ENCODE assay signal across 15 cellular contexts in genomic region chr7:23394828-23395227, GRCh38.
DNase-seq lines count a peak whose midpoint lies in the region; FAIRE-seq and TF ChIP-seq lines count a peak whose summit lies in the region.
"Had no signal": no experiment of that assay in that cellular context is flagged by ENCODE, and none has a peak within 500 bp of the region (broad histone marks: within the 10 kb centered on the region; RNA-seq: fewer than 3 reads in every experiment).

No MANE protein-coding gene starts in this region.

- H3K27me3 Mint-ChIP-seq in astrocyte (ENCODE audit: low read depth, unreplicated experiment) = no peaks in the 10 kb centered on the region
- H3K27me3 Mint-ChIP-seq in activated T-cell treated with anti-CD3 and anti-CD28 coated beads, Interleukin-2, amount 50 U/mL, for 24 hours = peaks cover 9% of the 10 kb centered on the region
- H3K27me3 Mint-ChIP-seq in activated CD4-positive, alpha-beta memory T cell treated with anti-CD3 and anti-CD28 coated beads, Interleukin-2, amount 10 ng/mL, durations not matched to agents 7 days and 5 days = peaks cover 10% of the 10 kb centered on the region

- H2AFZ ChIP-seq in astrocyte (ENCODE audit: low read depth, low read length) = no peak overlapping the region

- H3K9me3 ChIP-seq in astrocyte (ENCODE audit: insufficient read depth, low read depth, low read length) = no peaks in the 10 kb centered on the region

- DNase-seq in LHCN-M2 (ENCODE audit: low read depth) = peak; percentile 58
- DNase-seq in NCI-H2196 treated with DMSO at 0.1 percent for 48 hours (lab: John Stamatoyannopoulos, UW; ENCODE audit: unreplicated experiment) = peak; percentile 30
- peak; percentile 20 for DNase-seq in astrocyte (ENCODE audit: low read depth)
- DNase-seq in retina = peak; percentile 27
- no peak for DNase-seq in activated gamma-delta T cell treated with Interleukin-2 at 50 U/mL for 16 hours
- no peak for DNase-seq in effector CD8-positive, alpha-beta T cell (lab: John Stamatoyannopoulos, UW)
- DNase-seq in activated T-cell treated with anti-CD3 and anti-CD28 coated beads, Interleukin-2, amount 50 U/mL, for 24 hours = no peak
- DNase-seq in activated CD4-positive, alpha-beta memory T cell treated with anti-CD3 and anti-CD28 coated beads, Interleukin-2, amount 10 ng/mL, durations not matched to agents 7 days and 5 days = no peak
- DNase-seq: naive B cell, NCI-H2227 treated with DMSO at 0.1 percent for 48 hours, trophoblast cell had no signal

- CTCF ChIA-PET in activated CD4-positive, alpha-beta memory T cell treated with anti-CD3 and anti-CD28 coated beads, Interleukin-2, amount 10 ng/mL, durations not matched to agents 7 days and 5 days (lab: Charles Lee) = interaction anchor here (0.9 kb wide), 1 partner anchor 132 kb away, joined by 3 read pairs; no protein-coding TSS in a partner anchor

- H3K36me3 ChIP-seq in astrocyte (ENCODE audit: insufficient read depth, low read length) = peaks cover 12% of the 10 kb centered on the region

- H3K4me2 ChIP-seq in astrocyte (ENCODE audit: low read length) = peak overlapping the region; percentile 7

- H3K4me1 ChIP-seq in astrocyte (ENCODE audit: insufficient read depth, low read length) = peaks cover 23% of the 10 kb centered on the region

- H3K27ac Mint-ChIP-seq in astrocyte (ENCODE audit: unreplicated experiment) = no peak overlapping the region
- no peak overlapping the region for H3K27ac Mint-ChIP-seq in activated T-cell treated with anti-CD3 and anti-CD28 coated beads, Interleukin-2, amount 50 U/mL, for 24 hours
- H3K27ac Mint-ChIP-seq in activated CD4-positive, alpha-beta memory T cell treated with anti-CD3 and anti-CD28 coated beads, Interleukin-2, amount 10 ng/mL, durations not matched to agents 7 days and 5 days = no peak overlapping the region
- H3K27ac Mint-ChIP-seq: activated T-helper 17 cell treated with anti-CD3 and anti-CD28 coated beads, Interleukin-2, amount 50 U/mL, for 72 hours; naive B cell had no signal

- H3K4me3 Mint-ChIP-seq in astrocyte (ENCODE audit: unreplicated experiment) = no peak overlapping the region
- H3K4me3 Mint-ChIP-seq in activated T-cell treated with anti-CD3 and anti-CD28 coated beads, Interleukin-2, amount 50 U/mL, for 24 hours = no peak overlapping the region
- no peak overlapping the region for H3K4me3 Mint-ChIP-seq in activated CD4-positive, alpha-beta memory T cell treated with anti-CD3 and anti-CD28 coated beads, Interleukin-2, amount 10 ng/mL, durations not matched to agents 7 days and 5 days
- H3K4me3 Mint-ChIP-seq: activated T-helper 17 cell treated with anti-CD3 and anti-CD28 coated beads, Interleukin-2, amount 50 U/mL, for 72 hours; central memory CD8-positive, alpha-beta T cell; naive B cell had no signal

- POLR2A ChIA-PET in activated CD4-positive, alpha-beta memory T cell treated with anti-CD3 and anti-CD28 coated beads, Interleukin-2, amount 10 ng/mL, durations not matched to agents 7 days and 5 days (lab: Charles Lee) = no interaction called here

- no peak overlapping the region for H3K4me3 ChIP-seq in astrocyte (ENCODE audit: insufficient read depth, low read depth, low read length)
- H3K4me3 ChIP-seq: skin epidermis had no signal

- no peak for TF ChIP-seq CTCF in astrocyte (IDR thresholded peaks at IDR 0.05; ENCODE audit: insufficient read depth, low read depth, low read length)

- no peak overlapping the region for H3K9ac ChIP-seq in astrocyte (ENCODE audit: low read length)

- no peak overlapping the region for H3K27ac ChIP-seq in astrocyte (ENCODE audit: low read depth, low read length)
- H3K27ac ChIP-seq: skin epidermis had no signal

- peaks cover 62% of the 10 kb centered on the region for H3K79me2 ChIP-seq in astrocyte (ENCODE audit: insufficient read depth, low read length)

- FAIRE-seq in astrocyte (lab: Jason Lieb, UNC) = no peak
- FAIRE-seq: H1 had no signal

- peaks cover 57% of the 10 kb centered on the region for H4K20me1 ChIP-seq in astrocyte (ENCODE audit: insufficient read depth, low read length)

- H3K27me3 ChIP-seq in astrocyte (ENCODE audit: insufficient read depth, low read length) = no peaks in the 10 kb centered on the region

- peaks cover 32% of the 10 kb centered on the region for H3K4me1 Mint-ChIP-seq in astrocyte (ENCODE audit: low read depth, unreplicated experiment)
- peaks cover 31% of the 10 kb centered on the region for H3K4me1 Mint-ChIP-seq in activated T-cell treated with anti-CD3 and anti-CD28 coated beads, Interleukin-2, amount 50 U/mL, for 24 hours (ENCODE audit: low read depth)
- H3K4me1 Mint-ChIP-seq in activated CD4-positive, alpha-beta memory T cell treated with anti-CD3 and anti-CD28 coated beads, Interleukin-2, amount 10 ng/mL, durations not matched to agents 7 days and 5 days = peaks cover 7% of the 10 kb centered on the region
- H3K4me1 Mint-ChIP-seq: central memory CD8-positive, alpha-beta T cell; naive B cell had no signal

- peaks cover 12% of the 10 kb centered on the region for H3K36me3 Mint-ChIP-seq in astrocyte (ENCODE audit: low read depth, unreplicated experiment)
- H3K36me3 Mint-ChIP-seq in activated T-cell treated with anti-CD3 and anti-CD28 coated beads, Interleukin-2, amount 50 U/mL, for 24 hours (ENCODE audit: low read depth) = no peaks in the 10 kb centered on the region
- no peaks in the 10 kb centered on the region for H3K36me3 Mint-ChIP-seq in activated CD4-positive, alpha-beta memory T cell treated with anti-CD3 and anti-CD28 coated beads, Interleukin-2, amount 10 ng/mL, durations not matched to agents 7 days and 5 days (ENCODE audit: low read depth)
- H3K36me3 Mint-ChIP-seq: naive B cell had no signal

- no peaks in the 10 kb centered on the region for H3K9me3 Mint-ChIP-seq in astrocyte (ENCODE audit: unreplicated experiment)
- H3K9me3 Mint-ChIP-seq in activated T-cell treated with anti-CD3 and anti-CD28 coated beads, Interleukin-2, amount 50 U/mL, for 24 hours = no peaks in the 10 kb centered on the region
- H3K9me3 Mint-ChIP-seq in activated CD4-positive, alpha-beta memory T cell treated with anti-CD3 and anti-CD28 coated beads, Interleukin-2, amount 10 ng/mL, durations not matched to agents 7 days and 5 days = no peaks in the 10 kb centered on the region
- H3K9me3 Mint-ChIP-seq: activated T-helper 17 cell treated with anti-CD3 and anti-CD28 coated beads, Interleukin-2, amount 50 U/mL, for 72 hours; central memory CD8-positive, alpha-beta T cell had no signal

Comparison
In these comparisons a context has a peak if more than half of its experiments do, and no peak if none do; other contexts are left out.
1. DNase-seq: peak in LHCN-M2 (single experiment), NCI-H2196 treated with DMSO at 0.1 percent for 48 hours (single experiment), astrocyte (single experiment) and retina (single experiment); none in activated gamma-delta T cell treated with Interleukin-2 at 50 U/mL for 16 hours (single experiment), effector CD8-positive, alpha-beta T cell (single experiment), activated T-cell treated with anti-CD3 and anti-CD28 coated beads, Interleukin-2, amount 50 U/mL, for 24 hours (single experiment) and activated CD4-positive, alpha-beta memory T cell treated with anti-CD3 and anti-CD28 coated beads, Interleukin-2, amount 10 ng/mL, durations not matched to agents 7 days and 5 days (single experiment).